ENCODE assay signal across 2 cellular contexts in genomic region chr4:121817701-121818100, GRCh38.
TF ChIP-seq lines count a peak whose summit lies in the region.

No MANE protein-coding gene starts in this region.

TF ChIP-seq in IMR-90, 13 proteins besides CTCF, POLR2A, EP300 and RAD21:
- TF ChIP-seq RFX5 (IDR thresholded peaks at IDR 0.05; ENCODE audit: low read depth, low read length) (no peak), USF2 (IDR thresholded peaks at IDR 0.05; ENCODE audit: low read depth, low read length) (no peak), MAFK (IDR thresholded peaks at IDR 0.05; ENCODE audit: low read depth, low read length) (no peak), MXI1 (IDR thresholded peaks at IDR 0.05; ENCODE audit: borderline replicate concordance, low read depth, low read length) (no peak), CHD1 (IDR thresholded peaks at IDR 0.05; ENCODE audit: low read depth, low read length) (no peak), CEBPB (IDR thresholded peaks at IDR 0.05; ENCODE audit: low read depth, low read length) (no peak), SMC3 (IDR thresholded peaks at IDR 0.05; ENCODE audit: low read depth, low read length) (no peak), ELK1 (IDR thresholded peaks at IDR 0.05; ENCODE audit: borderline replicate concordance, low read depth, low read length) (no peak), RCOR1 (IDR thresholded peaks at IDR 0.05; ENCODE audit: insufficient replicate concordance, low read length) (no peak), NFE2L2 (IDR thresholded peaks at IDR 0.05; ENCODE audit: low read depth, low read length) (no peak), FOS (IDR thresholded peaks at IDR 0.05; ENCODE audit: low read depth, low read length) (no peak), MAZ (IDR thresholded peaks at IDR 0.05; ENCODE audit: borderline replicate concordance, low read depth, low read length) (no peak), BHLHE40 (IDR thresholded peaks at IDR 0.05; ENCODE audit: low read depth, low read length) (no peak)

TF ChIP-seq in K562, 482 proteins besides CTCF, POLR2A, EP300 and RAD21:
- TF ChIP-seq RBFOX2 (IDR thresholded peaks at IDR 0.05; ENCODE audit: low read depth, low read length) (peak; percentile 38; the same call in 1 of the 2 replicates), MAX (CRISPR knock-in tag; IDR thresholded peaks at IDR 0.05) (no peak), ZNF696 (CRISPR knock-in tag; conservative IDR thresholded peaks at IDR 0.05) (no peak), LARP7 (IDR thresholded peaks at IDR 0.05) (no peak), EGR1 (conservative IDR thresholded peaks at IDR 0.05) (no peak), TARDBP (IDR thresholded peaks at IDR 0.05) (no peak), ZNF551 (CRISPR knock-in tag; IDR thresholded peaks at IDR 0.05) (no peak), SNAPC5 (CRISPR knock-in tag; IDR thresholded peaks at IDR 0.05) (no peak), NFE2 (IDR thresholded peaks at IDR 0.05; ENCODE audit: low read depth) (no peak), FOXM1 (IDR thresholded peaks at IDR 0.05; ENCODE audit: low read depth) (no peak), FOXM1 (CRISPR knock-in tag; IDR thresholded peaks at IDR 0.05; ENCODE audit: low read depth) (no peak), NRF1 (conservative IDR thresholded peaks at IDR 0.05 in 1 of 2, IDR thresholded peaks at IDR 0.05 in 1 of 2) (no peak), POLR2AphosphoS5 (IDR thresholded peaks at IDR 0.05; ENCODE audit: control insufficient read depth, insufficient read depth, low read depth, low read length) (peak; percentile 37; the same call in 1 of the 2 replicates)
